In the genomic region with DNA sequence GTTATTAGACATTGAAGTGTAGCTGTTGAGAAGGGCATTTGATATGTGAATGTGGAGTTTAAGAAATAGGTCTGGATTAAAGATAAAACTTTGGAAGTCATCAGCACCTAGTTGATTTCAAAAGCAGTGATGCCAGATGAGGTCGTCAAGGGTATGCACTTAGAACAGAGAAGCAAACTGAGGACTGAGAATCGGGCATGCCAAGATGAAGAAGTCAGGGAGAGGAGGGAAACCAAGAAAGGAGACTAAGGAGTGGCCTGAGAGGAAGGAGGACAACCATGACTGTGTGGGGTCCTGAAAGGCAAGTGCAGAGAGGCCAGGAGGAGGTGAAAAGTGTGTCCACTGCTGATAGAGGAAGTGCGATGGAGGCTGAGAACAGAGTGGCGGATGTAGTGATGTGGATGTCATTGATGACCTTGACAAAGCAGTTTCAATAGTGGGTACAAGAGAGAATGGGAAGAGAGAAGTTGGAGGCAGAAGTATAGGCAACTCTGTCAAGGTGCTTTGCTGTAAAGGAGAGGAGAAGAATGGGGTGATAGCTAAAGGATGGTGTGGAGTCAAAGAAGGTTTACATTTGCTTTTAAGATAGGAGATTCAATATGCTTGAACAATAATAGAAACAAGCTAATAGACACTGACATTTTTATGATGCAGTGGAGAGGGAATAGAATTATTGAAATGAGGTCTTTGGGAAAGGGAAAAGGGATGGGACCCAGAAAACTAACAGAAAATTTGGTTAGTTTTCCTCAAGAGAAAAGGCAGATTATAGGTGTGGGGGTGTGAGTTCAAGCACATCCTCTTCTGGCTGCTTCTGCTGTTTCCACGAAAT, we compare ENCODE assay signal across 17 cellular contexts.
DNase-seq lines count a peak whose midpoint lies in the region; ATAC-seq, FAIRE-seq and TF ChIP-seq lines count a peak whose summit lies in the region.
"Had no signal": no experiment of that assay in that cellular context is flagged by ENCODE, and none has a peak within 500 bp of the region (broad histone marks: within the 10 kb centered on the region; RNA-seq: fewer than 3 reads in every experiment).

No MANE protein-coding gene starts in this region.

- POLR2A ChIA-PET in RWPE1 (lab: Yijun Ruan, JAX; ENCODE audit: low non-redundant PET) = no interaction called here

- H3K23ac ChIP-seq in mesenchymal stem cell (ENCODE audit: low read length in 2 of 2) = no peak overlapping the region

- H3K9me3 ChIP-seq in Peyer's patch (no peaks in the 10 kb centered on the region), mesenchymal stem cell (ENCODE audit: control insufficient read depth, low read length) (no peaks in the 10 kb centered on the region), pancreas (no peaks in the 10 kb centered on the region)

- no peaks in the 10 kb centered on the region for H3K79me1 ChIP-seq in mesenchymal stem cell (replicated peaks; ENCODE audit: low read length, poor library complexity, severe bottlenecking)

- DNase-seq in activated naive CD4-positive, alpha-beta T cell (lab: John Stamatoyannopoulos, UW) = no peak
- DNase-seq in Peyer's patch = no peak
- no peak for DNase-seq in mesenchymal stem cell
- no peak for DNase-seq in RWPE1 (ENCODE audit: low spot score)
- DNase-seq in pancreas = no peak
- no peak for DNase-seq in foreskin fibroblast
- DNase-seq: 8988T, COR-L47, GM23248, Karpas-422, NCI-H146, NCI-H226, NCI-H69, SIG-M5 had no signal

- H3K27me3 Mint-ChIP-seq in activated naive CD4-positive, alpha-beta T cell treated with anti-CD3 and anti-CD28 coated beads, Interleukin-2, amount 50 U/mL, for 24 hours = peaks cover 3% of the 10 kb centered on the region

- intact Hi-C loops in pancreas (cut with DNase I) = no loop called here

- no peaks in the 10 kb centered on the region for H3K9me3 Mint-ChIP-seq in activated naive CD4-positive, alpha-beta T cell treated with anti-CD3 and anti-CD28 coated beads, Interleukin-2, amount 50 U/mL, for 24 hours

- no peak overlapping the region for H2BK120ac ChIP-seq in mesenchymal stem cell (ENCODE audit: low read depth, low read length)

- H3K4me3 Mint-ChIP-seq in activated naive CD4-positive, alpha-beta T cell treated with anti-CD3 and anti-CD28 coated beads, Interleukin-2, amount 50 U/mL, for 24 hours = no peak overlapping the region

- no peaks in the 10 kb centered on the region for H3K36me3 Mint-ChIP-seq in activated naive CD4-positive, alpha-beta T cell treated with anti-CD3 and anti-CD28 coated beads, Interleukin-2, amount 50 U/mL, for 24 hours

- H3K27me3 ChIP-seq in Peyer's patch (no peaks in the 10 kb centered on the region), mesenchymal stem cell (ENCODE audit: control insufficient read depth in 1 of 2, insufficient read depth in 1 of 2, low read length in 2 of 2) (no peaks in the 10 kb centered on the region), pancreas (no peaks in the 10 kb centered on the region)
- H3K27me3 ChIP-seq: BLaER1 treated with 17β-estradiol and CSF1 and Interleukin-3, amounts not matched to agents 10 nM and 100 nM had no signal

- TF ChIP-seq CTCF in Peyer's patch (IDR thresholded peaks at IDR 0.05) (no peak), RWPE1 (conservative IDR thresholded peaks at IDR 0.05; ENCODE audit: low read depth) (no peak), pancreas (IDR thresholded peaks at IDR 0.05) (no peak), foreskin fibroblast (IDR thresholded peaks at IDR 0.05; ENCODE audit: low read depth, low read length) (no peak)

- H4K91ac ChIP-seq in mesenchymal stem cell (ENCODE audit: low read length) = peak overlapping the region; percentile 65

- H3K18ac ChIP-seq in mesenchymal stem cell (ENCODE audit: low read depth in 1 of 2, low read length in 2 of 2) = no peak overlapping the region

- H3K4ac ChIP-seq in mesenchymal stem cell (ENCODE audit: low read depth in 1 of 2, low read length in 2 of 2) = no peak overlapping the region

- H3K4me1 ChIP-seq in Peyer's patch (peaks cover 0 to 10% (median 0%) of the 10 kb centered on the region in 4 donors), mesenchymal stem cell (ENCODE audit: control insufficient read depth, insufficient read depth, low read depth, low read length) (peaks cover 4% of the 10 kb centered on the region), pancreas (no peaks in the 10 kb centered on the region)

- H3K27ac ChIP-seq in Peyer's patch = peak overlapping the region in 3 of 4 donors; percentile 20 to 75 (median 63)
- H3K27ac ChIP-seq in mesenchymal stem cell (ENCODE audit: low read length, poor library complexity, severe bottlenecking) = no peak overlapping the region
- no peak overlapping the region for H3K27ac ChIP-seq in RWPE1
- H3K27ac ChIP-seq in pancreas = no peak overlapping the region
- H3K27ac ChIP-seq: BLaER1 treated with 17β-estradiol and CSF1 and Interleukin-3, amounts not matched to agents 10 nM and 100 nM; GM23248 had no signal

- no peak overlapping the region for H3K4me2 ChIP-seq in mesenchymal stem cell (ENCODE audit: low read length, poor library complexity, severe bottlenecking)

- ATAC-seq in pancreas = no peak
- no peak for ATAC-seq in HG03457 (IDR thresholded peaks at IDR 0.05; ENCODE audit: unreplicated experiment)

- 94% methylated on average over 5 of the region's 5 CpGs for WGBS in mesenchymal stem cell
- 80 to 82% methylated on average over 5 of the region's 5 CpGs for WGBS in pancreas, 2 donors

- no peak overlapping the region for H3K14ac ChIP-seq in mesenchymal stem cell (ENCODE audit: low read length in 2 of 2)

- H3K36me3 ChIP-seq in Peyer's patch = no peaks in the 10 kb centered on the region
- no peaks in the 10 kb centered on the region for H3K36me3 ChIP-seq in mesenchymal stem cell (ENCODE audit: control insufficient read depth in 1 of 2, insufficient read depth in 2 of 2, low read depth in 1 of 2, low read length in 2 of 2)
- H3K36me3 ChIP-seq in pancreas = no peaks in the 10 kb centered on the region
- H3K36me3 ChIP-seq: BLaER1 treated with 17β-estradiol and CSF1 and Interleukin-3, amounts not matched to agents 10 nM and 100 nM had no signal

- TF ChIP-seq POLR2A in Peyer's patch (IDR thresholded peaks at IDR 0.05) = no peak

- H3K27ac Mint-ChIP-seq in activated naive CD4-positive, alpha-beta T cell treated with anti-CD3 and anti-CD28 coated beads, Interleukin-2, amount 50 U/mL, for 24 hours = peak overlapping the region; percentile 15

- H2BK5ac ChIP-seq in mesenchymal stem cell (ENCODE audit: low read depth, low read length, poor library complexity, severe bottlenecking) = no peak overlapping the region

- CTCF ChIA-PET in RWPE1 (lab: Yijun Ruan, JAX) = interaction anchor here (0.6 kb wide), 1 partner anchor 254 kb away, joined by 3 read pairs; no protein-coding TSS in a partner anchor

- H2AK5ac ChIP-seq in mesenchymal stem cell (ENCODE audit: low read length, severe bottlenecking) = no peak overlapping the region

- H3K9ac ChIP-seq in mesenchymal stem cell (ENCODE audit: low read length) = no peak overlapping the region
- H3K9ac ChIP-seq: BLaER1 treated with 17β-estradiol and CSF1 and Interleukin-3, amounts not matched to agents 10 nM and 100 nM; GM23248 had no signal

- H2BK12ac ChIP-seq in mesenchymal stem cell (ENCODE audit: low read length in 2 of 2) = no peak overlapping the region

- H2BK15ac ChIP-seq in mesenchymal stem cell (ENCODE audit: low read depth, poor library complexity, severe bottlenecking) = no peak overlapping the region

- no peaks in the 10 kb centered on the region for H3K4me1 Mint-ChIP-seq in activated naive CD4-positive, alpha-beta T cell treated with anti-CD3 and anti-CD28 coated beads, Interleukin-2, amount 50 U/mL, for 24 hours

- no peak overlapping the region for H2AFZ ChIP-seq in mesenchymal stem cell (ENCODE audit: low read depth, low read length)
- H2AFZ ChIP-seq: GM23248 had no signal

- no peak overlapping the region for H4K8ac ChIP-seq in mesenchymal stem cell (ENCODE audit: low read length)

- no peak overlapping the region for H3K4me3 ChIP-seq in Peyer's patch
- H3K4me3 ChIP-seq in mesenchymal stem cell (ENCODE audit: insufficient read depth in 1 of 2, low read depth in 1 of 2, low read length in 2 of 2) = no peak overlapping the region
- H3K4me3 ChIP-seq in pancreas = no peak overlapping the region
- H3K4me3 ChIP-seq in foreskin fibroblast (ENCODE audit: low read depth in 1 of 2, low read length in 2 of 2) = no peak overlapping the region
- H3K4me3 ChIP-seq: BLaER1 treated with 17β-estradiol and CSF1 and Interleukin-3, amounts not matched to agents 10 nM and 100 nM; GM23248 had no signal

- no peak for FAIRE-seq in pancreas (lab: Jason Lieb, UNC)

Comparison
In these comparisons a context has a peak if more than half of its experiments do, and no peak if none do; other contexts are left out.
1. H3K27ac ChIP-seq: peak in Peyer's patch (3 of 4); none in mesenchymal stem cell (single experiment), RWPE1 (single experiment) and pancreas (0 of 4).